8 cellular contexts compared by ENCODE assay signal in genomic region chr11:1382429-1382828, GRCh38. TPM values are rescaled to one million over a fixed set of nuclear protein-coding genes. Genes with fewer than 3 reads are reported as not detected.
DNase-seq lines count a peak whose midpoint lies in the region; ATAC-seq, FAIRE-seq and TF ChIP-seq lines count a peak whose summit lies in the region.
"Had no signal": no experiment of that assay in that cellular context is flagged by ENCODE, and none has a peak within 500 bp of the region (broad histone marks: within the 10 kb centered on the region; RNA-seq: fewer than 3 reads in every experiment).

No MANE protein-coding gene starts in this region.

- no peak overlapping the region for H2BK15ac ChIP-seq in H1 (ENCODE audit: low read length)

- H4K8ac ChIP-seq in H1 (ENCODE audit: extremely low read depth, insufficient read depth, low read length): peak overlapping the region; percentile 89

- ATAC-seq in GM21526 (IDR thresholded peaks at IDR 0.05; ENCODE audit: low FRiP score, unreplicated experiment) (peak; percentile 5), Panc1 (peak; percentile 29)

- no peak overlapping the region for H3K56ac ChIP-seq in H1 (replicated peaks; ENCODE audit: insufficient read length, low read depth, low read length)

- no peak for TF ChIP-seq CTCF in Panc1 (IDR thresholded peaks at IDR 0.05)
- TF ChIP-seq CTCF in H1 (IDR thresholded peaks at IDR 0.05; ENCODE audit: control extremely low read depth in 1 of 3, insufficient read depth in 1 of 3, low read depth in 1 of 3, low read length in 3 of 3): no peak
- no peak for TF ChIP-seq CTCF in sigmoid colon (IDR thresholded peaks at IDR 0.05)

- no peak overlapping the region for H3K4ac ChIP-seq in H1 (replicated peaks; ENCODE audit: insufficient read length, low read depth, low read length)

- no peak for TF ChIP-seq EP300 in H1 (IDR thresholded peaks at IDR 0.05; ENCODE audit: borderline replicate concordance in 1 of 2, low read depth in 2 of 2, low read length in 2 of 2)
- TF ChIP-seq EP300 in sigmoid colon (IDR thresholded peaks at IDR 0.05): no peak

- BruUV-seq in Panc1 (replicated peaks; lab: Mats Ljungman, UMichigan): no TSS peak

- H2BK5ac ChIP-seq in H1 (ENCODE audit: low read depth, low read length): peak overlapping the region; percentile 79; the same call in 1 of the 2 replicates

- H3K27ac ChIP-seq in Panc1 (ENCODE audit: low read length): peak overlapping the region; percentile 72
- no peak overlapping the region for H3K27ac ChIP-seq in H1 (ENCODE audit: low read depth, low read length)
- H3K27ac ChIP-seq in sigmoid colon: peak overlapping the region in 3 of 4 donors; percentile 67 to 86 (median 78)

- peak overlapping the region; percentile 47 for H2BK120ac ChIP-seq in H1 (replicated peaks; ENCODE audit: low read depth, low read length)

- peak overlapping the region; percentile 72 for H4K5ac ChIP-seq in H1 (ENCODE audit: insufficient read length, low read depth, low read length)

- 78% methylated on average over 19 of the region's 23 CpGs; no CpG with 5 or more reads in 1 of the 2 experiments for WGBS in H1 (ENCODE audit: extremely low coverage in 1 of 2, insufficient coverage in 1 of 2, insufficient read length in 1 of 2, insufficient replicate concordance in 2 of 2, low coverage in 1 of 2, low lambda C conversion rate in 2 of 2, missing lambda C conversion rate in 1 of 2), 2 experiments
- WGBS in sigmoid colon, 2 donors: 39 to 58% methylated on average over 23 of the region's 23 CpGs

- TF ChIP-seq POLR2A in H1 (IDR thresholded peaks at IDR 0.05; ENCODE audit: control extremely low read depth in 1 of 2, low read depth in 2 of 2, low read length in 2 of 2) (no peak), sigmoid colon (IDR thresholded peaks at IDR 0.05) (no peak)

- no peak overlapping the region for H2BK20ac ChIP-seq in H1 (ENCODE audit: low read length)

- no peak for FAIRE-seq in H1 (lab: Jason Lieb, UNC)

- intact Hi-C loops in Panc1 (cut with micrococcal nuclease; ENCODE audit: unreplicated experiment): no loop called here
- intact Hi-C loops in sigmoid colon (cut with DNase I): loop anchor here (2.0 to 5.0 kb wide), 3 partner anchors 45 to 120 kb away; partner anchors contain the start of gene TOLLIP

- peak overlapping the region; percentile 59 to 90 for H3K4me2 ChIP-seq in H1 (ENCODE audit: insufficient read depth in 1 of 2, low read depth in 2 of 2, low read length in 2 of 2)

- POLR2A ChIA-PET in Panc1 (lab: Charles Lee): interaction anchor here (0.6 kb wide), 2 partner anchors 51 to 129 kb away, joined by 3 to 6 read pairs; no protein-coding TSS in a partner anchor
- POLR2A ChIA-PET in H1 (lab: Charles Lee; ENCODE audit: partially characterized antibody): interaction anchor here (0.9 to 2.0 kb wide), 2 partner anchors 12 to 31 kb away, joined by 4 to 7 read pairs; no protein-coding TSS in a partner anchor

- H3K9me3 ChIP-seq in Panc1 (ENCODE audit: control insufficient read depth, insufficient read depth, low read depth, low read length) (no peaks in the 10 kb centered on the region), H1 (ENCODE audit: insufficient read depth in 2 of 2, low read depth in 1 of 2, low read length in 1 of 2) (no peaks in the 10 kb centered on the region), sigmoid colon (no peaks in the 10 kb centered on the region)
- H3K9me3 ChIP-seq: left lung had no signal

- no peaks in the 10 kb centered on the region for H3K79me2 ChIP-seq in H1 (ENCODE audit: control insufficient read depth in 1 of 2, insufficient read depth in 2 of 2, low read length in 2 of 2)

- no peak for TF ChIP-seq RAD21 in H1 (IDR thresholded peaks at IDR 0.05 in 1 of 2, conservative IDR thresholded peaks at IDR 0.05 in 1 of 2; ENCODE audit: low read depth in 2 of 2, low read length in 2 of 2)

- no peak for DNase-seq in Panc1 (ENCODE audit: low read depth, low spot score)
- no peak for DNase-seq in H1 (ENCODE audit: low read depth in 1 of 2, low spot score in 2 of 2)
- no peak for DNase-seq in sigmoid colon
- DNase-seq in COLO668 (lab: John Stamatoyannopoulos, UW; ENCODE audit: unreplicated experiment): no peak
- no peak for DNase-seq in cerebellar nuclear complex (lab: John Stamatoyannopoulos, UW)
- DNase-seq in NK-92 (lab: John Stamatoyannopoulos, UW; ENCODE audit: unreplicated experiment): no peak

- H3K36me3 ChIP-seq in Panc1 (ENCODE audit: control insufficient read depth, insufficient read depth, low read length) (no peaks in the 10 kb centered on the region), H1 (ENCODE audit: control insufficient read depth in 2 of 4, insufficient read depth in 4 of 4, low read length in 3 of 4) (no peaks in the 10 kb centered on the region), sigmoid colon (no peaks in the 10 kb centered on the region)
- H3K36me3 ChIP-seq: left lung had no signal

- peaks cover 19% of the 10 kb centered on the region for H3K4me1 ChIP-seq in Panc1 (ENCODE audit: control insufficient read depth, insufficient read depth, low read length)
- H3K4me1 ChIP-seq in H1 (replicated peaks in 1 of 4; ENCODE audit: control insufficient read depth in 3 of 4, insufficient read depth in 4 of 4, low read length in 3 of 4): peaks cover 0 to 6% (median 3%) of the 10 kb centered on the region in 4 experiments; a peak in 5 of 7 replicates
- H3K4me1 ChIP-seq in sigmoid colon: peaks cover 0 to 9% (median 8%) of the 10 kb centered on the region in 4 donors

- H3K23me2 ChIP-seq in H1 (ENCODE audit: low read depth, low read length): peaks cover 5% of the 10 kb centered on the region; the same call in 1 of the 2 replicates

- H4K20me1 ChIP-seq in H1 (replicated peaks in 1 of 2; ENCODE audit: control insufficient read depth in 1 of 2, insufficient read depth in 2 of 2, low read length in 2 of 2): peaks cover 0 to 4% of the 10 kb centered on the region in 2 experiments

- H2AK5ac ChIP-seq in H1 (ENCODE audit: low read depth, low read length): no peak overlapping the region

- in situ Hi-C loops in Panc1 (cut with HindIII; ENCODE audit: low pct_unique_long_range_greater_than_20kb, low sequenced_read_pairs): no loop called here

- H2BK12ac ChIP-seq in H1 (ENCODE audit: low read depth, low read length): 0 out of 2 replicates have a peak overlapping the region, but pooled peaks have one; percentile 6

- H3K4me3 ChIP-seq in Panc1 (ENCODE audit: low read depth in 2 of 2, low read length in 2 of 2) (peak overlapping the region; percentile 53 to 71), H1 (ENCODE audit: extremely low read depth in 1 of 4, insufficient read depth in 2 of 4, low read depth in 3 of 4, low read length in 4 of 4) (peak overlapping the region in 3 of 4 experiments; percentile 51 to 72 (median 55); a peak in 4 of 8 replicates), sigmoid colon (peak overlapping the region in 2 of 4 donors; percentile 49 to 59)

- no peak overlapping the region for H3K14ac ChIP-seq in H1 (ENCODE audit: insufficient read length)

- no peaks in the 10 kb centered on the region for H3K79me1 ChIP-seq in H1 (ENCODE audit: low read depth, low read length)

- H3K9ac ChIP-seq in H1 (replicated peaks in 1 of 4; ENCODE audit: extremely low read depth in 1 of 4, low read depth in 3 of 4, low read length in 3 of 4): 0 out of 7 replicates have a peak overlapping the region, but pooled peaks of 1 of the 4 experiments have one; percentile 8

- no peak overlapping the region for H3K23ac ChIP-seq in H1 (ENCODE audit: insufficient read length)

- H4K91ac ChIP-seq in H1 (replicated peaks; ENCODE audit: insufficient read length, low read length): peak overlapping the region; percentile 84

- 0 out of 2 replicates have a peak overlapping the region, but pooled peaks have one; percentile 62 for H3K18ac ChIP-seq in H1 (ENCODE audit: extremely low read depth, low read length)

- H2AFZ ChIP-seq in H1 (ENCODE audit: low read length): peak overlapping the region; percentile 94; the same call in 1 of the 2 replicates

- no peaks in the 10 kb centered on the region for H3K27me3 ChIP-seq in Panc1 (ENCODE audit: control insufficient read depth, insufficient read depth, low read length)
- no peaks in the 10 kb centered on the region; a peak in 1 of 7 replicates for H3K27me3 ChIP-seq in H1 (replicated peaks in 1 of 4; ENCODE audit: control insufficient read depth in 3 of 4, extremely low read depth in 1 of 4, insufficient read depth in 3 of 4, low read length in 3 of 4)
- no peaks in the 10 kb centered on the region for H3K27me3 ChIP-seq in sigmoid colon

- CTCF ChIA-PET in Panc1 (lab: Charles Lee) (interaction anchor here (0.6 kb wide), 1 partner anchor 64 kb away, joined by 3 read pairs; no protein-coding TSS in a partner anchor), H1 (lab: Charles Lee; ENCODE audit: partially characterized antibody) (interaction anchor here (0.5 to 1.4 kb wide), 4 partner anchors 40 to 438 kb away, joined by 3 to 4 read pairs (median 4); no protein-coding TSS in a partner anchor)

TF ChIP-seq in H1, 55 proteins besides CTCF, POLR2A, EP300 and RAD21 (continues in another document):
- TF ChIP-seq CBX8 (IDR thresholded peaks at IDR 0.05; ENCODE audit: borderline replicate concordance, low read depth, low read length) (no peak), EZH2 (IDR thresholded peaks at IDR 0.05; ENCODE audit: low read depth, low read length, severe bottlenecking) (no peak), RFX5 (IDR thresholded peaks at IDR 0.05; ENCODE audit: borderline replicate concordance, low read depth, low read length) (no peak), EGR1 (IDR thresholded peaks at IDR 0.05; ENCODE audit: borderline replicate concordance, low read depth, low read length) (no peak), SP2 (IDR thresholded peaks at IDR 0.05; ENCODE audit: low read length) (no peak)
- TF ChIP-seq, protein P1, sequence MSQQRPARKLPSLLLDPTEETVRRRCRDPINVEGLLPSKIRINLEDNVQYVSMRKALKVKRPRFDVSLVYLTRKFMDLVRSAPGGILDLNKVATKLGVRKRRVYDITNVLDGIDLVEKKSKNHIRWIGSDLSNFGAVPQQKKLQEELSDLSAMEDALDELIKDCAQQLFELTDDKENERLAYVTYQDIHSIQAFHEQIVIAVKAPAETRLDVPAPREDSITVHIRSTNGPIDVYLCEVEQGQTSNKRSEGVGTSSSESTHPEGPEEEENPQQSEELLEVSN (IDR thresholded peaks at IDR 0.05): 0 out of 2 replicates have a peak, but pooled peaks have one; percentile 18

RNA-seq across cellular contexts. Expression of gene BRSK2, which starts 7.3 kb away (rescaled TPM):
- 32.2 TPM for total RNA-seq in Panc1 (2021; ENCODE audit: unreplicated experiment)
- 47.7 TPM for polyA plus RNA-seq in Panc1 (2012; ENCODE audit: insufficient read length)
- 26.2 and 27.1 TPM in 2 replicates for total RNA-seq in H1 (2021; fragmentation: NEBNext Ultra II Directional; extraction: Animal tissue kit (Norgen Biotek cat#: 25700))
- 17.3 and 23.9 TPM in 2 replicates for polyA plus RNA-seq in H1 (2011; rRNA removed)
- 18.7 TPM for polyA plus RNA-seq in H1 (2011; cell fraction: cytosol; rRNA removed)
- polyA plus RNA-seq in H1 (2011; cell fraction: nucleus; rRNA removed): 79.9 TPM
- 19.0 to 31.0 TPM (median 27.3 TPM) in 4 replicates for polyA plus RNA-seq in H1 (2012, experiment 1 of 2)
- 18.0 TPM for polyA plus RNA-seq in H1 (2012, experiment 2 of 2)
- 27.0 TPM for polyA plus RNA-seq in H1 (2013, experiment 1 of 2)
- 24.6 TPM for polyA plus RNA-seq in H1 (2013, experiment 2 of 2)
- 6.4 and 6.5 TPM in 2 replicates for polyA minus RNA-seq in H1 (2011; rRNA and poly(A)+ RNA removed)
- polyA minus RNA-seq in H1 (2011; cell fraction: cytosol; rRNA and poly(A)+ RNA removed): 10.0 TPM
- 18.1 TPM for polyA minus RNA-seq in H1 (2011; cell fraction: nucleus; rRNA and poly(A)+ RNA removed)
- 1 to 10 TPM; 1.8 to 3.2 (median 2.4) TPM for total RNA-seq in sigmoid colon
- polyA plus RNA-seq in sigmoid colon: 1 to 10 TPM in 1 of 3 donors, not detected in 2; 1.7 TPM
